Comparison of ENCODE assay signal across 10 cellular contexts in genomic region chr3:153180860-153181372, GRCh38.
"Had no signal": no experiment of that assay in that cellular context is flagged by ENCODE, and none has a peak within 500 bp of the region (broad histone marks: within the 10 kb centered on the region; RNA-seq: fewer than 3 reads in every experiment).

No MANE protein-coding gene starts in this region.

- H3K9me3 Mint-ChIP-seq: stimulated activated naive CD8-positive, alpha-beta T cell treated with anti-CD3 and anti-CD28 coated beads, Interleukin-15, Interleukin-2, amounts not matched to agents 100 ng/mL and 50 ng/mL, for 24 hours had no signal

- H3K36me3 ChIP-seq: colonic mucosa, thoracic aorta had no signal

- H3K4me3 ChIP-seq: colonic mucosa, hepatocyte, thoracic aorta had no signal

- H3K27me3 ChIP-seq: colonic mucosa, hepatocyte had no signal

- H3K4me3 Mint-ChIP-seq: stimulated activated naive CD8-positive, alpha-beta T cell treated with anti-CD3 and anti-CD28 coated beads, Interleukin-15, Interleukin-2, amounts not matched to agents 100 ng/mL and 50 ng/mL, for 24 hours; WTC11 had no signal

- ATAC-seq: WTC11 had no signal

- H3K27ac ChIP-seq: colonic mucosa, hepatocyte, thoracic aorta had no signal

- H3K4me1 Mint-ChIP-seq: WTC11 had no signal

- H3K27me3 Mint-ChIP-seq: stimulated activated naive CD8-positive, alpha-beta T cell treated with anti-CD3 and anti-CD28 coated beads, Interleukin-15, Interleukin-2, amounts not matched to agents 100 ng/mL and 50 ng/mL, for 24 hours had no signal

- DNase-seq: activated CD4-positive, alpha-beta T cell treated with anti-CD3 and anti-CD28 coated beads for 48 hours; activated CD8-positive, alpha-beta memory T cell treated with anti-CD3 and anti-CD28 coated beads for 24 hours; activated naive CD4-positive, alpha-beta T cell treated with Interleukin-2 at 50 U/mL for 16 hours; caudate nucleus; colonic mucosa; stimulated activated CD4-positive, alpha-beta T cell treated with anti-CD3 and anti-CD28 coated beads, Interleukin-4, amount 100 ng/mL, for 1 hour had no signal

- H3K4me1 ChIP-seq: colonic mucosa had no signal

- H3K27ac Mint-ChIP-seq: stimulated activated naive CD8-positive, alpha-beta T cell treated with anti-CD3 and anti-CD28 coated beads, Interleukin-15, Interleukin-2, amounts not matched to agents 100 ng/mL and 50 ng/mL, for 24 hours; WTC11 had no signal

- H3K9me3 ChIP-seq: colonic mucosa, thoracic aorta had no signal
